ENCODE assay signal across 16 cellular contexts in genomic region chr16:75059411-75059810, GRCh38. TPM values are rescaled to one million over a fixed set of nuclear protein-coding genes. Genes with fewer than 3 reads are reported as not detected.
A peak's percentile ranks its signal among the peaks of the same experiment; 100 is the strongest.
DNase-seq lines count a peak whose midpoint lies in the region; ATAC-seq and TF ChIP-seq lines count a peak whose summit lies in the region.
"Had no signal": no experiment of that assay in that cellular context is flagged by ENCODE, and none has a peak within 500 bp of the region (broad histone marks: within the 10 kb centered on the region; RNA-seq: fewer than 3 reads in every experiment).

No MANE protein-coding gene starts in this region.

- DNase-seq in DND-41: no peak
- no peak for DNase-seq in breast epithelium (ENCODE audit: low spot score in 2 of 2)
- no peak for DNase-seq in NK-92 treated with Interleukin-12 subunit alpha and Interleukin-12 subunit beta, amount 100 ng/mL, for 24 hours (lab: John Stamatoyannopoulos, UW)
- no peak for DNase-seq in stimulated activated naive CD4-positive, alpha-beta T cell (lab: John Stamatoyannopoulos, UW)
- DNase-seq: ACHN; CD4-positive, alpha-beta memory T cell; DMS153; DMS79 treated with DMSO at 0.1 percent for 48 hours; GDM1; GOT3; H9 had no signal

- H2AFZ ChIP-seq in DND-41 (ENCODE audit: low read depth, low read length): no peak overlapping the region
- H2AFZ ChIP-seq in parathyroid adenoma: peak overlapping the region; percentile 41

- H3K4me2 ChIP-seq in BLaER1 (peak overlapping the region; percentile 60; the same call in 1 of the 2 replicates), DND-41 (ENCODE audit: insufficient read depth, low read length) (no peak overlapping the region), parathyroid adenoma (ENCODE audit: low read length) (peak overlapping the region; percentile 52)

- TF ChIP-seq CTCF in DND-41 (IDR thresholded peaks at IDR 0.05; ENCODE audit: borderline replicate concordance, extremely low read depth, low read length, poor library complexity, severe bottlenecking) (no peak), parathyroid adenoma (IDR thresholded peaks at IDR 0.05) (no peak), breast epithelium (IDR thresholded peaks at IDR 0.05) (no peak)

- H3K9ac ChIP-seq in BLaER1 (no peak overlapping the region), DND-41 (ENCODE audit: low read depth, low read length) (no peak overlapping the region), parathyroid adenoma (no peak overlapping the region)

- H3K27me3 ChIP-seq in BLaER1 (no peaks in the 10 kb centered on the region), DND-41 (ENCODE audit: insufficient read depth, low read length, poor library complexity) (no peaks in the 10 kb centered on the region), parathyroid adenoma (ENCODE audit: control insufficient read depth, insufficient read depth, low read length) (no peaks in the 10 kb centered on the region), thymus (ENCODE audit: control insufficient read depth, insufficient read depth) (no peaks in the 10 kb centered on the region), breast epithelium (no peaks in the 10 kb centered on the region)

- no peak for ATAC-seq in DND-41 (ENCODE audit: insufficient read depth, low read depth)

- WGBS in thymus: 51% methylated on average over 5 of the region's 5 CpGs

- peaks cover 100% of the 10 kb centered on the region for H4K20me1 ChIP-seq in BLaER1
- peaks cover 63% of the 10 kb centered on the region for H4K20me1 ChIP-seq in DND-41 (ENCODE audit: insufficient read depth, low read length)

- H3K4me3 ChIP-seq in BLaER1 (no peak overlapping the region), DND-41 (ENCODE audit: low read depth in 1 of 2, low read length in 2 of 2) (no peak overlapping the region), parathyroid adenoma (ENCODE audit: low read depth, low read length) (peak overlapping the region; percentile 25), thymus (ENCODE audit: low read length) (no peak overlapping the region), breast epithelium (no peak overlapping the region)

- intact Hi-C loops in breast epithelium (cut with DNase I; ENCODE audit: low total_unique reads): no loop called here

- H3K27ac ChIP-seq in BLaER1: no peak overlapping the region
- peak overlapping the region; percentile 44 for H3K27ac ChIP-seq in DND-41 (ENCODE audit: low read length)
- H3K27ac ChIP-seq in parathyroid adenoma: peak overlapping the region; percentile 48
- H3K27ac ChIP-seq in thymus (ENCODE audit: low read depth): peak overlapping the region; percentile 64
- no peak overlapping the region for H3K27ac ChIP-seq in breast epithelium
- H3K27ac ChIP-seq: C4-2B had no signal

- H3K79me2 ChIP-seq in DND-41 (ENCODE audit: insufficient read depth, low read length) (peaks cover 100% of the 10 kb centered on the region), parathyroid adenoma (peaks cover 44% of the 10 kb centered on the region)

- TF ChIP-seq POLR2A in breast epithelium (IDR thresholded peaks at IDR 0.05): no peak

- H3K4me1 ChIP-seq in BLaER1 (peaks cover 91% of the 10 kb centered on the region), DND-41 (ENCODE audit: insufficient read depth, low read length) (peaks cover 97% of the 10 kb centered on the region), parathyroid adenoma (peaks cover 53% of the 10 kb centered on the region), thymus (ENCODE audit: control insufficient read depth, insufficient read depth, low read length) (peaks cover 55% of the 10 kb centered on the region), breast epithelium (no peaks in the 10 kb centered on the region)

- H3K9me3 ChIP-seq in BLaER1: no peaks in the 10 kb centered on the region
- H3K9me3 ChIP-seq in DND-41 (ENCODE audit: insufficient read depth, low read length, severe bottlenecking): no peaks in the 10 kb centered on the region
- no peaks in the 10 kb centered on the region for H3K9me3 ChIP-seq in parathyroid adenoma (ENCODE audit: control insufficient read depth, low read length)
- no peaks in the 10 kb centered on the region for H3K9me3 ChIP-seq in thymus (ENCODE audit: control insufficient read depth)
- H3K9me3 ChIP-seq in breast epithelium: no peaks in the 10 kb centered on the region

- H3K36me3 ChIP-seq in BLaER1 (peaks cover 60% of the 10 kb centered on the region), DND-41 (ENCODE audit: insufficient read depth, low read length) (peaks cover 54% of the 10 kb centered on the region), parathyroid adenoma (ENCODE audit: control insufficient read depth, insufficient read depth, low read length) (no peaks in the 10 kb centered on the region), thymus (ENCODE audit: control insufficient read depth, insufficient read depth) (peaks cover 11% of the 10 kb centered on the region), breast epithelium (no peaks in the 10 kb centered on the region)

RNA-seq across cellular contexts. Expression of gene LDHD, which starts 57.2 kb away (rescaled TPM):
- polyA plus RNA-seq in thymus: 1.6 TPM
- total RNA-seq in breast epithelium: 10 to 100 TPM; 10.5 to 17.6 (median 10.7) TPM
- polyA plus RNA-seq: IgD-negative memory B cell had no signal

Comparison
In these comparisons a context has a peak if more than half of its experiments do, and no peak if none do; other contexts are left out.
1. H3K27ac ChIP-seq: peak in DND-41 (single experiment), parathyroid adenoma (single experiment) and thymus (single experiment); none in BLaER1 (single experiment) and breast epithelium (0 of 2).